In the genomic region with DNA sequence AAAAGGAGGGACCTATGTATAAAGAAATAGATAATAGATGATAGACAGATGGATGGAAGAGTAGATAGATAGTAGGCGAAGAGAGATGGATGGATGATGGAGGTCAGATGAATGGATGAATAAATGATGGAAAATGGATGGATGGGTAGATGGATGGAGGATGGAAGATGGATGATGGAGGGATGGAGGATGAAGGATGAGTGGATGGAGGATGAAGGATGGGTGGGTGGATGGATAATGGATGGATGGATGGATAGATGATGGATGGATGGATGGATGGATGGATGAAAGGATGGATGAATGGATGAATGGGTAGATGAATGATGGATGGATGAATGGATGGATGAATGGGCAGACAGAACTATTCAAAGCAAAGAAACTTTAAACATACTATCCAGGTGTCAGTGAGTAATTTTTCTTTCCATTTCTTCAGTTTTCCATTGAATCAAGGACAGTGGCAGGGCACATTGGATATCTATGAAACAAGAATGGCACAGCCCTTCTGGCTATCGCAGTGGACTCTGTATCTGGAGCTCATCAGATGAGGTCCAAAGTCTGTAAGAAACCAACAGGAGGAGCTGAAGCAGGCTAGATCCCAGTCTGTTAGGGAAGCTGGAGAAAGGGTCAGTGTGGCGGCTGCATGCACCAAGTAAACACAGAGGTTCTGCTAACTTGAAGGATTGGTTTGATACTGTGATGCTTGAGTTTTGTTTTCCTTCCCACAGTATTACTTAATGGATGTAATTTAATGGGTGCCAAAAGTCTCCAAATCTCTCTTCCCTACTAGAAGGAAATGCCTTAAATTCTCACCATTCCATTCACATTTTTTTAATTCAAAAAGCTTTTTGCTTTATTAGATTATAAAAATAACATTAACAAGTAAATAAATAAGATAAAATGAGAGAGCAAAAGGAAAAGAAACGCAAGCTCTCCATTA, we compare ENCODE assay signal across 2 cellular contexts.
TF ChIP-seq lines count a peak whose summit lies in the region.

No MANE protein-coding gene starts in this region.

TF ChIP-seq in K562, 482 proteins besides CTCF, POLR2A, EP300 and RAD21 (continues in another document):
- TF ChIP-seq, protein P1, sequence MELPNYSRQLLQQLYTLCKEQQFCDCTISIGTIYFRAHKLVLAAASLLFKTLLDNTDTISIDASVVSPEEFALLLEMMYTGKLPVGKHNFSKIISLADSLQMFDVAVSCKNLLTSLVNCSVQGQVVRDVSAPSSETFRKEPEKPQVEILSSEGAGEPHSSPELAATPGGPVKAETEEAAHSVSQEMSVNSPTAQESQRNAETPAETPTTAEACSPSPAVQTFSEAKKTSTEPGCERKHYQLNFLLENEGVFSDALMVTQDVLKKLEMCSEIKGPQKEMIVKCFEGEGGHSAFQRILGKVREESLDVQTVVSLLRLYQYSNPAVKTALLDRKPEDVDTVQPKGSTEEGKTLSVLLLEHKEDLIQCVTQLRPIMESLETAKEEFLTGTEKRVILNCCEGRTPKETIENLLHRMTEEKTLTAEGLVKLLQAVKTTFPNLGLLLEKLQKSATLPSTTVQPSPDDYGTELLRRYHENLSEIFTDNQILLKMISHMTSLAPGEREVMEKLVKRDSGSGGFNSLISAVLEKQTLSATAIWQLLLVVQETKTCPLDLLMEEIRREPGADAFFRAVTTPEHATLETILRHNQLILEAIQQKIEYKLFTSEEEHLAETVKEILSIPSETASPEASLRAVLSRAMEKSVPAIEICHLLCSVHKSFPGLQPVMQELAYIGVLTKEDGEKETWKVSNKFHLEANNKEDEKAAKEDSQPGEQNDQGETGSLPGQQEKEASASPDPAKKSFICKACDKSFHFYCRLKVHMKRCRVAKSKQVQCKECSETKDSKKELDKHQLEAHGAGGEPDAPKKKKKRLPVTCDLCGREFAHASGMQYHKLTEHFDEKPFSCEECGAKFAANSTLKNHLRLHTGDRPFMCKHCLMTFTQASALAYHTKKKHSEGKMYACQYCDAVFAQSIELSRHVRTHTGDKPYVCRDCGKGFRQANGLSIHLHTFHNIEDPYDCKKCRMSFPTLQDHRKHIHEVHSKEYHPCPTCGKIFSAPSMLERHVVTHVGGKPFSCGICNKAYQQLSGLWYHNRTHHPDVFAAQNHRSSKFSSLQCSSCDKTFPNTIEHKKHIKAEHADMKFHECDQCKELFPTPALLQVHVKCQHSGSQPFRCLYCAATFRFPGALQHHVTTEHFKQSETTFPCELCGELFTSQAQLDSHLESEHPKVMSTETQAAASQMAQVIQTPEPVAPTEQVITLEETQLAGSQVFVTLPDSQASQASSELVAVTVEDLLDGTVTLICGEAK (IDR thresholded peaks at IDR 0.05): peak; percentile 73
- TF ChIP-seq, protein P1 (CRISPR knock-in tag; IDR thresholded peaks at IDR 0.05): no peak
- peak; percentile 80 to 83 for TF ChIP-seq KDM1A (IDR thresholded peaks at IDR 0.05)
- no peak for TF ChIP-seq IFI16 (CRISPR knock-in tag; IDR thresholded peaks at IDR 0.05)
- TF ChIP-seq ZKSCAN1 (IDR thresholded peaks at IDR 0.05; ENCODE audit: low read depth, low read length): no peak
- 0 out of 2 replicates have a peak, but pooled peaks have one; percentile 56 for TF ChIP-seq MCM3 (IDR thresholded peaks at IDR 0.05)
- TF ChIP-seq RCOR1 (IDR thresholded peaks at IDR 0.05; ENCODE audit: borderline replicate concordance in 1 of 2, low read depth in 2 of 2, low read length in 2 of 2): peak in 1 of 2 experiments; percentile 15; a peak in 1 of 4 replicates
- TF ChIP-seq ILK (tag; IDR thresholded peaks at IDR 0.05; ENCODE audit: borderline replicate concordance, low read depth): no peak
- 0 out of 2 replicates have a peak, but pooled peaks have one; percentile 10 for TF ChIP-seq YBX1 (IDR thresholded peaks at IDR 0.05)
- TF ChIP-seq IRF2 (CRISPR knock-in tag; IDR thresholded peaks at IDR 0.05): no peak
- peak; percentile 80 for TF ChIP-seq EHMT2 (IDR thresholded peaks at IDR 0.05)
- TF ChIP-seq, protein P2, sequence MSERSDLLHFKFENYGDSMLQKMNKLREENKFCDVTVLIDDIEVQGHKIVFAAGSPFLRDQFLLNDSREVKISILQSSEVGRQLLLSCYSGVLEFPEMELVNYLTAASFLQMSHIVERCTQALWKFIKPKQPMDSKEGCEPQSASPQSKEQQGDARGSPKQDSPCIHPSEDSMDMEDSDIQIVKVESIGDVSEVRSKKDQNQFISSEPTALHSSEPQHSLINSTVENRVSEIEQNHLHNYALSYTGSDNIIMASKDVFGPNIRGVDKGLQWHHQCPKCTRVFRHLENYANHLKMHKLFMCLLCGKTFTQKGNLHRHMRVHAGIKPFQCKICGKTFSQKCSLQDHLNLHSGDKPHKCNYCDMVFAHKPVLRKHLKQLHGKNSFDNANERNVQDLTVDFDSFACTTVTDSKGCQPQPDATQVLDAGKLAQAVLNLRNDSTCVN (CRISPR knock-in tag; IDR thresholded peaks at IDR 0.05): 0 out of 2 replicates have a peak, but pooled peaks have one; percentile 37
- peak in 1 of 2 experiments; percentile 75; a peak in 2 of 4 replicates for TF ChIP-seq HDAC1 (IDR thresholded peaks at IDR 0.05)
- TF ChIP-seq RBM14 (IDR thresholded peaks at IDR 0.05; ENCODE audit: borderline replicate concordance, insufficient read depth, low read depth, low read length): no peak
- TF ChIP-seq OTX1 (CRISPR knock-in tag; IDR thresholded peaks at IDR 0.05): peak; percentile 69; the same call in 1 of the 2 replicates
- TF ChIP-seq CREBBP (IDR thresholded peaks at IDR 0.05; ENCODE audit: low read depth, low read length): peak; percentile 50
- peak; percentile 67; the same call in 1 of the 2 replicates for TF ChIP-seq CTBP1 (IDR thresholded peaks at IDR 0.05; ENCODE audit: borderline replicate concordance)
- TF ChIP-seq ATF1 (CRISPR knock-in tag; IDR thresholded peaks at IDR 0.05): no peak
- no peak for TF ChIP-seq ATF1 (tag; IDR thresholded peaks at IDR 0.05)

TF ChIP-seq in HepG2, 621 proteins besides CTCF, POLR2A, EP300 and RAD21:
- TF ChIP-seq CAMTA2 (CRISPR knock-in tag; IDR thresholded peaks at IDR 0.05; ENCODE audit: borderline replicate concordance): no peak
- no peak for TF ChIP-seq ZNF7 (CRISPR knock-in tag; IDR thresholded peaks at IDR 0.05)
- no peak for TF ChIP-seq ZBTB38 (CRISPR knock-in tag; IDR thresholded peaks at IDR 0.05)
- no peak for TF ChIP-seq KLF9 (CRISPR knock-in tag; IDR thresholded peaks at IDR 0.05; ENCODE audit: low read depth)
- no peak for TF ChIP-seq ZBTB7A (CRISPR knock-in tag; IDR thresholded peaks at IDR 0.05)
- TF ChIP-seq CREB3 (CRISPR knock-in tag; IDR thresholded peaks at IDR 0.05): no peak
- TF ChIP-seq NAIF1 (CRISPR knock-in tag; IDR thresholded peaks at IDR 0.05; ENCODE audit: borderline replicate concordance): no peak
- no peak for TF ChIP-seq GMEB2 (CRISPR knock-in tag; IDR thresholded peaks at IDR 0.05; ENCODE audit: low read depth)
- TF ChIP-seq ZNF33B (CRISPR knock-in tag; IDR thresholded peaks at IDR 0.05): no peak
- TF ChIP-seq MEF2D (CRISPR knock-in tag; IDR thresholded peaks at IDR 0.05): no peak
- no peak for TF ChIP-seq STAT6 (CRISPR knock-in tag; IDR thresholded peaks at IDR 0.05; ENCODE audit: borderline replicate concordance)
- TF ChIP-seq HCFC1 (IDR thresholded peaks at IDR 0.05; ENCODE audit: low read depth, low read length): no peak
- no peak for TF ChIP-seq ZNF670 (CRISPR knock-in tag; IDR thresholded peaks at IDR 0.05; ENCODE audit: borderline replicate concordance)
- no peak for TF ChIP-seq RXRA (CRISPR knock-in tag; IDR thresholded peaks at IDR 0.05)
- no peak for TF ChIP-seq SIX1 (CRISPR knock-in tag; IDR thresholded peaks at IDR 0.05; ENCODE audit: borderline replicate concordance)
- no peak for TF ChIP-seq ZNF383 (CRISPR knock-in tag; IDR thresholded peaks at IDR 0.05; ENCODE audit: borderline replicate concordance)
